In the genomic region with DNA sequence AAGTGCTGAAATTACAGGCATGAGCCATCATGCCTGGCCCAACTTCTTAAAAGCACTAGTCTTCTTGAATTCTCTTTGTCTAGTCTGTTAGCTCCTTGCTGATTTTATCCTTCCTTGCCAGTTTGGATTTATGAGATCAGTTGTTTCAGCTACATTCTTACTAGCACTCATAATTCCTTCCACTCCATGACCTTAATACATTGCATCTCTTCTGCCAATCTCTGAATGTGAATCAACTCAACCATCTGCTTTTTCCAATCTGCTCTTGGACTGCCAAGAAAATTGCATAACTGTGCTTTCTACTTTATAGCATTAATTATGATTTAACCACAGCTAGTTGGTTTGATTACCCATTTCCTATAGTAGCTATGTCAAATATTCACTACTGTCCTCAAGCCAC, we compare ENCODE assay signal across 19 cellular contexts. TPM values are rescaled to one million over a fixed set of nuclear protein-coding genes. Genes with fewer than 3 reads are reported as not detected.
DNase-seq lines count a peak whose midpoint lies in the region; ATAC-seq and TF ChIP-seq lines count a peak whose summit lies in the region.
"Had no signal": no experiment of that assay in that cellular context is flagged by ENCODE, and none has a peak within 500 bp of the region (broad histone marks: within the 10 kb centered on the region; RNA-seq: fewer than 3 reads in every experiment).

No MANE protein-coding gene starts in this region.

- H3K4me3 ChIP-seq in skeletal muscle cell (ENCODE audit: low read depth, low read length) (no peak overlapping the region), GM23338 (no peak overlapping the region)

- H2AFZ ChIP-seq in GM23338 = no peak overlapping the region

- H3K4me1 ChIP-seq in GM23338 (ENCODE audit: insufficient read depth) = no peaks in the 10 kb centered on the region
- H3K4me1 ChIP-seq: foreskin keratinocyte had no signal

- H3K9me3 Mint-ChIP-seq in Calu3 (ENCODE audit: low read depth, unreplicated experiment) (peaks cover 6% of the 10 kb centered on the region), GM23338 (peaks cover 28% of the 10 kb centered on the region)
- H3K9me3 Mint-ChIP-seq: activated T-cell treated with anti-CD3 and anti-CD28 coated beads, Interleukin-2, amount 50 U/mL, for 4 hours had no signal

- TF ChIP-seq CTCF in RWPE1 (conservative IDR thresholded peaks at IDR 0.05; ENCODE audit: low read depth) (no peak), Calu3 (IDR thresholded peaks at IDR 0.05; ENCODE audit: unreplicated experiment) (no peak), GM23338 (conservative IDR thresholded peaks at IDR 0.05; ENCODE audit: low read depth in 2 of 2) (no peak)

- peak; percentile 51 for DNase-seq in DMS 273 (lab: John Stamatoyannopoulos, UW; ENCODE audit: unreplicated experiment)
- no peak for DNase-seq in RWPE1 (ENCODE audit: low spot score)
- DNase-seq in fibroblast of peridontal ligament (ENCODE audit: extremely low read depth) = peak; percentile 97
- DNase-seq in skeletal muscle cell (ENCODE audit: low read depth) = peak; percentile 52
- DNase-seq in stimulated activated CD4-positive, alpha-beta T cell treated with anti-CD3 and anti-CD28 coated beads, Interleukin-4, amount 100 ng/mL, for 4 hours = no peak
- no peak for DNase-seq in Calu3
- DNase-seq in NCI-H1105 (lab: John Stamatoyannopoulos, UW) = no peak
- DNase-seq in GM23338 (ENCODE audit: low spot score) = no peak
- DNase-seq: activated CD4-positive, alpha-beta T cell treated with anti-CD3 and anti-CD28 coated beads, Interleukin-2, amount 10 ng/mL, durations not matched to agents 24 days and 14 days; activated naive CD8-positive, alpha-beta T cell treated with anti-CD3 and anti-CD28 coated beads, Interleukin-2, amount 50 U/mL, for 24 hours; activated T-cell treated with anti-CD3 and anti-CD28 coated beads, Interleukin-2, amount 50 U/mL, for 4 hours; CD4-positive, CD25-positive, alpha-beta regulatory T cell; foreskin keratinocyte; NCI-H2081; occipital lobe; SIG-M5 had no signal

- H3K36me3 ChIP-seq in GM23338 (ENCODE audit: insufficient read depth) = peaks cover 13% of the 10 kb centered on the region; the same call in 1 of the 2 replicates

- H3K4me2 ChIP-seq in GM23338 = no peak overlapping the region

- H3K4me3 Mint-ChIP-seq in Calu3 (ENCODE audit: low read depth, unreplicated experiment) (no peak overlapping the region), GM23338 (no peak overlapping the region)
- H3K4me3 Mint-ChIP-seq: activated CD4-positive, alpha-beta T cell treated with anti-CD3 and anti-CD28 coated beads, Interleukin-2, amount 10 ng/mL, durations not matched to agents 24 days and 14 days; activated naive CD8-positive, alpha-beta T cell treated with anti-CD3 and anti-CD28 coated beads, Interleukin-2, amount 50 U/mL, for 24 hours; activated T-cell treated with anti-CD3 and anti-CD28 coated beads, Interleukin-2, amount 50 U/mL, for 4 hours; CD4-positive, CD25-positive, alpha-beta regulatory T cell had no signal

- BruUV-seq in Calu3 (replicated peaks; lab: Mats Ljungman, UMichigan) = no TSS peak

- intact Hi-C loops in Calu3 (cut with micrococcal nuclease; ENCODE audit: unreplicated experiment) = no loop called here

- peak overlapping the region; percentile 58 for H3K27ac ChIP-seq in RWPE1
- no peak overlapping the region for H3K27ac ChIP-seq in GM23338 (ENCODE audit: low read depth)
- H3K27ac ChIP-seq: foreskin keratinocyte had no signal

- no peaks in the 10 kb centered on the region for H3K79me2 ChIP-seq in GM23338 (replicated peaks; ENCODE audit: insufficient read depth)

- H3K4me1 Mint-ChIP-seq in Calu3 (ENCODE audit: low read depth, unreplicated experiment) (no peaks in the 10 kb centered on the region), GM23338 (no peaks in the 10 kb centered on the region)

- CTCF ChIA-PET in RWPE1 (lab: Yijun Ruan, JAX) (interaction anchor here (0.5 to 0.6 kb wide), 2 partner anchors 14 to 1032 kb away, joined by 3 to 6 read pairs; no protein-coding TSS in a partner anchor), Calu3 (lab: Charles Lee) (interaction anchor here (0.6 kb wide), 1 partner anchor 388 kb away, joined by 3 read pairs; no protein-coding TSS in a partner anchor)

- no peaks in the 10 kb centered on the region for H3K27me3 ChIP-seq in GM23338 (ENCODE audit: insufficient read depth)
- H3K27me3 ChIP-seq: foreskin keratinocyte had no signal

- POLR2A ChIA-PET in RWPE1 (lab: Yijun Ruan, JAX; ENCODE audit: low non-redundant PET) = no interaction called here

- ATAC-seq in GM23338 = no peak
- ATAC-seq: activated naive CD8-positive, alpha-beta T cell treated with anti-CD3 and anti-CD28 coated beads, Interleukin-2, amount 50 U/mL, for 24 hours; activated T-cell treated with anti-CD3 and anti-CD28 coated beads, Interleukin-2, amount 50 U/mL, for 4 hours; foreskin keratinocyte had no signal

- H3K36me3 Mint-ChIP-seq in Calu3 (ENCODE audit: insufficient read depth, unreplicated experiment) (no peaks in the 10 kb centered on the region), GM23338 (ENCODE audit: low read depth) (peaks cover 36% of the 10 kb centered on the region)

- no peaks in the 10 kb centered on the region for H4K20me1 ChIP-seq in GM23338 (replicated peaks; ENCODE audit: insufficient read depth)

- H3F3A ChIP-seq in GM23338 (replicated peaks; ENCODE audit: low read depth) = no peaks in the 10 kb centered on the region

- no peaks in the 10 kb centered on the region; the same call in none of the 2 replicates for H3K9me2 ChIP-seq in GM23338 (ENCODE audit: insufficient read depth)

- no peaks in the 10 kb centered on the region for H3K27me3 Mint-ChIP-seq in Calu3 (ENCODE audit: unreplicated experiment)
- peaks cover 2% of the 10 kb centered on the region for H3K27me3 Mint-ChIP-seq in GM23338 (ENCODE audit: insufficient read depth, low read depth, poor library complexity)
- H3K27me3 Mint-ChIP-seq: activated CD4-positive, alpha-beta T cell treated with anti-CD3 and anti-CD28 coated beads, Interleukin-2, amount 10 ng/mL, durations not matched to agents 24 days and 14 days; activated naive CD8-positive, alpha-beta T cell treated with anti-CD3 and anti-CD28 coated beads, Interleukin-2, amount 50 U/mL, for 24 hours; CD4-positive, CD25-positive, alpha-beta regulatory T cell had no signal

- no peak overlapping the region for H3K27ac Mint-ChIP-seq in Calu3 (ENCODE audit: unreplicated experiment)
- H3K27ac Mint-ChIP-seq in GM23338 = no peak overlapping the region
- H3K27ac Mint-ChIP-seq: activated CD4-positive, alpha-beta T cell treated with anti-CD3 and anti-CD28 coated beads, Interleukin-2, amount 10 ng/mL, durations not matched to agents 24 days and 14 days; activated naive CD8-positive, alpha-beta T cell treated with anti-CD3 and anti-CD28 coated beads, Interleukin-2, amount 50 U/mL, for 24 hours; CD4-positive, CD25-positive, alpha-beta regulatory T cell had no signal

TF ChIP-seq in GM23338, 12 proteins besides CTCF, POLR2A, EP300 and RAD21 (continues in another document):
- TF ChIP-seq EZH2phosphoT487 (IDR thresholded peaks at IDR 0.05; ENCODE audit: unreplicated experiment) (no peak), STAT1 (IDR thresholded peaks at IDR 0.05; ENCODE audit: unreplicated experiment) (no peak), ETS1 (IDR thresholded peaks at IDR 0.05) (no peak), EZH2 (IDR thresholded peaks at IDR 0.05; ENCODE audit: low read depth, unreplicated experiment) (no peak), NANOG (IDR thresholded peaks at IDR 0.05; ENCODE audit: borderline replicate concordance) (no peak), ZNF114 (CRISPR knock-in tag; IDR thresholded peaks at IDR 0.05) (no peak), REST (IDR thresholded peaks at IDR 0.05; ENCODE audit: unreplicated experiment) (no peak), JUNB (IDR thresholded peaks at IDR 0.05; ENCODE audit: unreplicated experiment) (no peak)

RNA-seq across cellular contexts. Expression of gene HEATR5A, which starts 14.9 kb away (rescaled TPM):
- total RNA-seq in Calu3 (2022) = 28.9 and 31.3 TPM in 2 replicates
- 21.6 and 25.8 TPM in 2 replicates for total RNA-seq in GM23338 (2014; rRNA removed; shearing (Covaris generic))
- 32.5 and 39.9 TPM in 2 replicates for polyA plus RNA-seq in GM23338 (2016; fragmentation: Nextera tagmentation; extraction: Ambion mirVana)

RNA-seq across cellular contexts. Expression of gene DTD2, which starts 22.0 kb away (rescaled TPM):
- 12.2 and 13.9 TPM in 2 replicates for total RNA-seq in Calu3 (2022)
- 37.5 and 39.0 TPM in 2 replicates for total RNA-seq in GM23338 (2014; rRNA removed; shearing (Covaris generic))
- polyA plus RNA-seq in GM23338 (2016; fragmentation: Nextera tagmentation; extraction: Ambion mirVana) = 6.3 and 8.6 TPM in 2 replicates

RNA-seq across cellular contexts. Expression of gene GPR33, which starts 52.6 kb away (rescaled TPM):
- not detected in 2 replicates for total RNA-seq in Calu3 (2022)
- total RNA-seq in GM23338 (2014; rRNA removed; shearing (Covaris generic)) = not detected in 2 replicates
- polyA plus RNA-seq in GM23338 (2016; fragmentation: Nextera tagmentation; extraction: Ambion mirVana) = not detected in 2 replicates
- total RNA-seq: activated CD4-positive, alpha-beta T cell treated with anti-CD3 and anti-CD28 coated beads, Interleukin-2, amount 10 ng/mL, durations not matched to agents 24 days and 14 days; activated T-cell treated with anti-CD3 and anti-CD28 coated beads, Interleukin-2, amount 50 U/mL, for 4 hours; CD4-positive, CD25-positive, alpha-beta regulatory T cell; dermis microvascular lymphatic vessel endothelial cell; foreskin keratinocyte; HT-29; occipital lobe; temporal lobe had no signal
- polyA plus RNA-seq: CD4-positive, CD25-positive, alpha-beta regulatory T cell; foreskin keratinocyte had no signal

Comparison
In these comparisons a context has a peak if more than half of its experiments do, and no peak if none do; other contexts are left out.
1. DNase-seq: peak in DMS 273 (single experiment), fibroblast of peridontal ligament (single experiment) and skeletal muscle cell (single experiment); none in RWPE1 (single experiment), stimulated activated CD4-positive, alpha-beta T cell treated with anti-CD3 and anti-CD28 coated beads, Interleukin-4, amount 100 ng/mL, for 4 hours (0 of 2), Calu3 (single experiment), NCI-H1105 (single experiment) and GM23338 (single experiment).